ENCODE assay signal across 21 cellular contexts in the genomic region with DNA sequence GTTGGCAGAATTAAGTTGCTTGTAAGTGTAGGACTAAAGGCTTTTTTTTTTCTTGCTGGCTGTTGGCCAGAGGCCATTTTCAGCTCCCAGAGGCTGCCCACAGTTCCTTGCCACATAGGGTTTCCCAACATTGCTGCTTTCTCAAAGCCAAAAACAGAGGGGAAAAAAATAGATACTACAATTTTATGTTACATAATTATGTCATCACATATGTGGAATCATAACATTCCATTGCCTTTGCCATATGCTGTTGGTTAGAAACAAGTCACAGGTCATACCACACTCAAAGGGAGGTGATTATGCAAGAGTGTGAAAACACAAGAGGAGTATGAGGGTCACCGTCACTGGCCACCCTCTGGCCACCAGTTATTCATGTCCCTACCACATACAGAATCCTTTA.
DNase-seq lines count a peak whose midpoint lies in the region; ATAC-seq and TF ChIP-seq lines count a peak whose summit lies in the region.
"Had no signal": no experiment of that assay in that cellular context is flagged by ENCODE, and none has a peak within 500 bp of the region (broad histone marks: within the 10 kb centered on the region; RNA-seq: fewer than 3 reads in every experiment).

No MANE protein-coding gene starts in this region.

- no peak for TF ChIP-seq CTCF in NB4 (IDR thresholded peaks at IDR 0.05; ENCODE audit: low read depth, low read length)
- no peak for TF ChIP-seq CTCF in choroid plexus epithelial cell (conservative IDR thresholded peaks at IDR 0.05; ENCODE audit: low read depth, low read length)

- peak overlapping the region; percentile 17 for H3K27ac ChIP-seq in temporal lobe (ENCODE audit: low read depth, low read length)
- H3K27ac ChIP-seq: BLaER1 treated with 17β-estradiol and CSF1 and Interleukin-3, amounts not matched to agents 10 nM and 100 nM; SK-N-MC had no signal

- DNase-seq in SKM-1 treated with dmso at 0.1 percent for 144 hours (lab: John Stamatoyannopoulos, UW; ENCODE audit: unreplicated experiment) (peak; percentile 22), SKM-1 (lab: John Stamatoyannopoulos, UW; ENCODE audit: unreplicated experiment) (no peak), NB4 (ENCODE audit: low read depth) (peak; percentile 15), choroid plexus epithelial cell (ENCODE audit: low read depth) (peak; percentile 72)
- no peak for DNase-seq in activated CD4-positive, alpha-beta T cell treated with anti-CD3 and anti-CD28 coated beads for 1 hour
- DNase-seq in stimulated activated naive CD8-positive, alpha-beta T cell treated with anti-CD3 and anti-CD28 coated beads, Interleukin-15, Interleukin-2, amounts not matched to agents 100 U/mL and 50 U/mL, for 24 hours: no peak
- DNase-seq: activated CD4-positive, CD25-positive, alpha-beta regulatory T cell; activated CD8-positive, alpha-beta T cell treated with anti-CD3 and anti-CD28 coated beads for 36 hours; activated naive CD4-positive, alpha-beta T cell treated with anti-CD3 and anti-CD28 coated beads for 36 hours; activated T-cell treated with anti-CD3 and anti-CD28 coated beads, Interleukin-2, amount 50 U/mL, for 1 hour; anterior cingulate cortex; effector CD8-positive, alpha-beta T cell; NCI-H1930; NCI-H2227 treated with DMSO at 0.1 percent for 48 hours; stimulated activated CD4-positive, alpha-beta T cell treated with anti-CD3 and anti-CD28 coated beads, Interleukin-12 subunit alpha, Interleukin-12 subunit beta, amount 100 ng/mL, for 4 hours; T-helper 9 cell had no signal

- H3K4me3 ChIP-seq in NB4 (ENCODE audit: low read depth, low read length) (no peak overlapping the region), choroid plexus epithelial cell (ENCODE audit: low read depth, low read length) (no peak overlapping the region)
- H3K4me3 ChIP-seq: BLaER1 treated with 17β-estradiol and CSF1 and Interleukin-3, amounts not matched to agents 10 nM and 100 nM; SK-N-MC had no signal

- no peak for TF ChIP-seq POLR2A in NB4 (IDR thresholded peaks at IDR 0.05; ENCODE audit: extremely low read depth, insufficient read length)

- no peak for ATAC-seq in activated CD4-positive, CD25-positive, alpha-beta regulatory T cell treated with anti-CD3 and anti-CD28 coated beads, Interleukin-2, amount 50 U/mL, for 24 hours
- no peak for ATAC-seq in stimulated activated naive CD8-positive, alpha-beta T cell treated with anti-CD3 and anti-CD28 coated beads, Interleukin-15, Interleukin-2, amounts not matched to agents 100 U/mL and 50 U/mL, for 24 hours
- ATAC-seq: activated CD8-positive, alpha-beta T cell treated with anti-CD3 and anti-CD28 coated beads for 36 hours; Panc1 had no signal

Comparison
In these comparisons a context has a peak if more than half of its experiments do, and no peak if none do; other contexts are left out.
1. DNase-seq: peak in SKM-1 treated with dmso at 0.1 percent for 144 hours (single experiment), NB4 (single experiment) and choroid plexus epithelial cell (single experiment); none in SKM-1 (single experiment), activated CD4-positive, alpha-beta T cell treated with anti-CD3 and anti-CD28 coated beads for 1 hour (single experiment) and stimulated activated naive CD8-positive, alpha-beta T cell treated with anti-CD3 and anti-CD28 coated beads, Interleukin-15, Interleukin-2, amounts not matched to agents 100 U/mL and 50 U/mL, for 24 hours (single experiment).